Comparison of ENCODE assay signal across 1 cellular context in the genomic region with DNA sequence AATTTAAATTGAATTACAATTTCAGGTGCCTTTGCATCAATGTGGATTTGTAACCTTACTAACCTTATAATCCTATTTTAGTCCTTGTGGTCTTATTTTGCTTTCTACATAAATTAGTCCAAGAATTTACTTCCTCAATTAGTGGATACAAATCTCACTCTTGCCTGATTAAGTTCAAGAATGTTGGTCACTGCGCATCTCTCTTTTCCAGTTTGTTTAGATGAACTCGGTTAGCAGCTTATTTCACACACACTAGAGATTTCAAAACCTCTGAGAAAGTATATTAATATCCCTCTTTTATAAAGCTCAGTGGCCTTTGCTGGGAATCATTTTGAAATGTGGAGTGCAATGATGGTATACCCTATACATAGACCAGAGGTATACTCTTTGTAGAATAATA.
TF ChIP-seq lines count a peak whose summit lies in the region.

No MANE protein-coding gene starts in this region.

TF ChIP-seq in IMR-90, 13 proteins besides CTCF, POLR2A, EP300 and RAD21:
- TF ChIP-seq BHLHE40 (IDR thresholded peaks at IDR 0.05; ENCODE audit: low read depth, low read length) (no peak), RCOR1 (IDR thresholded peaks at IDR 0.05; ENCODE audit: insufficient replicate concordance, low read length) (no peak), CEBPB (IDR thresholded peaks at IDR 0.05; ENCODE audit: low read depth, low read length) (no peak), FOS (IDR thresholded peaks at IDR 0.05; ENCODE audit: low read depth, low read length) (no peak), MAZ (IDR thresholded peaks at IDR 0.05; ENCODE audit: borderline replicate concordance, low read depth, low read length) (no peak), SMC3 (IDR thresholded peaks at IDR 0.05; ENCODE audit: low read depth, low read length) (no peak), MAFK (IDR thresholded peaks at IDR 0.05; ENCODE audit: low read depth, low read length) (no peak), ELK1 (IDR thresholded peaks at IDR 0.05; ENCODE audit: borderline replicate concordance, low read depth, low read length) (no peak), MXI1 (IDR thresholded peaks at IDR 0.05; ENCODE audit: borderline replicate concordance, low read depth, low read length) (no peak), RFX5 (IDR thresholded peaks at IDR 0.05; ENCODE audit: low read depth, low read length) (no peak), CHD1 (IDR thresholded peaks at IDR 0.05; ENCODE audit: low read depth, low read length) (no peak), NFE2L2 (IDR thresholded peaks at IDR 0.05; ENCODE audit: low read depth, low read length) (no peak)
- TF ChIP-seq, protein P1, sequence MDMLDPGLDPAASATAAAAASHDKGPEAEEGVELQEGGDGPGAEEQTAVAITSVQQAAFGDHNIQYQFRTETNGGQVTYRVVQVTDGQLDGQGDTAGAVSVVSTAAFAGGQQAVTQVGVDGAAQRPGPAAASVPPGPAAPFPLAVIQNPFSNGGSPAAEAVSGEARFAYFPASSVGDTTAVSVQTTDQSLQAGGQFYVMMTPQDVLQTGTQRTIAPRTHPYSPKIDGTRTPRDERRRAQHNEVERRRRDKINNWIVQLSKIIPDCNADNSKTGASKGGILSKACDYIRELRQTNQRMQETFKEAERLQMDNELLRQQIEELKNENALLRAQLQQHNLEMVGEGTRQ (IDR thresholded peaks at IDR 0.05; ENCODE audit: low read depth, low read length), result no peak
